ENCODE assay signal across 7 cellular contexts in the genomic region with DNA sequence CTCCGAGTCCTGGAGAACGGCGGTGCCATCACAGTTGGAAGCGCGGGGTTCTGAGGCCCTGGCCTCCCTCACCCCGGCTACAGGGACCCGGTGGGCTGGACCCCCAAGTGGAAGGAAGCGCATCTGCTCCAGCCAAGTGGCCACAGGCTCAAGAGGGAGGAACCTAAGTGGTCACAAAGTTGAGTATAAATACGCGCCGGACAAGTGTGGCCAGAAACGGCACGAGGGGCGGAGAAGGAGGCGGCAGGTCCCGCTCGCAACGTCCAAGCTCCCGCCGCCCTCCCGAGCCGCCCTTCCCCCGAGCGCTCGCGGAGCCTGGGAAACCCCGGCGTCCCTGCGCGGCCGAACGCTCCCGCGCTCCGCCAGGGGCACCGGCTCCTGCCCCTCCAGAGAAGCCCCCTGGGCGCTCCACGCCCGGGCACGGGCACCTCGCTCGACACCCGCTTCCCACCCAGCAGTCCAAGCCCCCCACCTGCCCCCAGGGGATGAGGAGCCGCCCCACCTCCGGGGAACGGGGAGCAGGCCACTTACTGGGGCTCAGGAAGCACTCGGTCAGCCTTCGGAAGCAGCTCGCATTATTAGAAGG. TPM values are rescaled to one million over a fixed set of nuclear protein-coding genes. Genes with fewer than 3 reads are reported as not detected.
DNase-seq lines count a peak whose midpoint lies in the region; ATAC-seq and TF ChIP-seq lines count a peak whose summit lies in the region.

No MANE protein-coding gene starts in this region.

- H3K9me3 Mint-ChIP-seq in chondrocyte (ENCODE audit: low read depth) = no peaks in the 10 kb centered on the region

- ATAC-seq in lower lobe of right lung (peak; percentile 16 to 19), thoracic aorta (ENCODE audit: insufficient number of reproducible peaks, low FRiP score, low read depth) (no peak)

- H3K36me3 ChIP-seq in lower lobe of right lung (no peaks in the 10 kb centered on the region), thoracic aorta (no peaks in the 10 kb centered on the region)

- H3K27ac ChIP-seq in lower lobe of right lung = no peak overlapping the region
- H3K27ac ChIP-seq in thoracic aorta = no peak overlapping the region

- H3K4me3 ChIP-seq in lower lobe of right lung (peak overlapping the region; percentile 56), thoracic aorta (peak overlapping the region; percentile 80)

- H3K4me1 ChIP-seq in lower lobe of right lung = peaks cover 30% of the 10 kb centered on the region
- H3K4me1 ChIP-seq in thoracic aorta (ENCODE audit: control insufficient read depth in 1 of 2, low read depth in 2 of 2) = peaks cover 18 to 33% of the 10 kb centered on the region in 2 donors

- peaks cover 66% of the 10 kb centered on the region for H3K27me3 ChIP-seq in lower lobe of right lung (ENCODE audit: low read depth)
- no peaks in the 10 kb centered on the region for H3K27me3 ChIP-seq in thoracic aorta (replicated peaks; ENCODE audit: insufficient read depth)

- intact Hi-C loops in lower lobe of right lung (cut with DNase I) = no loop called here

- no peak for TF ChIP-seq CTCF in chondrocyte (IDR thresholded peaks at IDR 0.05)
- TF ChIP-seq CTCF in lower lobe of right lung (IDR thresholded peaks at IDR 0.05) = no peak
- TF ChIP-seq CTCF in thoracic aorta (IDR thresholded peaks at IDR 0.05) = no peak

- H3K4me1 Mint-ChIP-seq in chondrocyte (ENCODE audit: low read depth) = peaks cover 27% of the 10 kb centered on the region

- DNase-seq in HT-29 (ENCODE audit: low spot score) (peak; percentile 44), chondrocyte (ENCODE audit: low spot score) (no peak), lower lobe of right lung (no peak), thoracic aorta (ENCODE audit: low spot score) (no peak), DMS 273 (lab: John Stamatoyannopoulos, UW; ENCODE audit: unreplicated experiment) (no peak), medulla oblongata (ENCODE audit: extremely low spot score) (no peak)
- DNase-seq in stimulated activated CD4-positive, alpha-beta T cell treated with anti-CD3 and anti-CD28 coated beads, Interleukin-4, amount 100 ng/mL, for 24 hours = no peak

- H3K4me3 Mint-ChIP-seq in chondrocyte (ENCODE audit: unreplicated experiment) = peak overlapping the region; percentile 83

- peaks cover 14% of the 10 kb centered on the region for H3K27me3 Mint-ChIP-seq in chondrocyte (ENCODE audit: low read depth)

- peak overlapping the region; percentile 27 for H3K27ac Mint-ChIP-seq in chondrocyte (ENCODE audit: unreplicated experiment)

- H3K36me3 Mint-ChIP-seq in chondrocyte (ENCODE audit: low read depth) = no peaks in the 10 kb centered on the region

- H3K9me3 ChIP-seq in lower lobe of right lung = no peaks in the 10 kb centered on the region
- no peaks in the 10 kb centered on the region for H3K9me3 ChIP-seq in thoracic aorta

RNA-seq across cellular contexts. Expression of gene PDE10A, which starts 1.5 kb away (rescaled TPM):
- 16.0 and 16.9 TPM in 2 replicates for total RNA-seq in HT-29 (2014; rRNA removed; shearing (Covaris generic))
- total RNA-seq in chondrocyte (10.4 to 14.3 TPM (median 13.7 TPM) in 3 replicates), lower lobe of right lung (2.7 TPM), thoracic aorta (10 to 100 TPM in 1 of 2 donors, 1 to 10 TPM in 1; 7.0 to 20.8 TPM)
